ENCODE assay signal across 8 cellular contexts in genomic region chr1:231240883-231241735, GRCh38. TPM values are rescaled to one million over a fixed set of nuclear protein-coding genes. Genes with fewer than 3 reads are reported as not detected.
DNase-seq lines count a peak whose midpoint lies in the region; ATAC-seq, FAIRE-seq and TF ChIP-seq lines count a peak whose summit lies in the region.

Gene GNPAT, plus strand, starts transcription at chr1:231241212. Its CDS starts 167 bp downstream, at chr1:231241379.

- peak within 1 kb of the TSS; percentile 86 for H3K27ac Mint-ChIP-seq in astrocyte (ENCODE audit: unreplicated experiment)

- no peak for FAIRE-seq in astrocyte (lab: Jason Lieb, UNC)

- H3K9me3 Mint-ChIP-seq in astrocyte (ENCODE audit: unreplicated experiment) = no peaks in the 10 kb centered on the region

- peaks cover 19% of the 10 kb centered on the region for H3K4me1 Mint-ChIP-seq in astrocyte (ENCODE audit: low read depth, unreplicated experiment)

- ATAC-seq in GM18499 (IDR thresholded peaks at IDR 0.05; ENCODE audit: insufficient read depth, unreplicated experiment) (peak; percentile 59), HG02870 (IDR thresholded peaks at IDR 0.05; ENCODE audit: unreplicated experiment) (peak; percentile 86), aorta (ENCODE audit: low FRiP score) (peak; percentile 99)

- H3K4me1 ChIP-seq in astrocyte (ENCODE audit: insufficient read depth, low read length) (peaks cover 8% of the 10 kb centered on the region), aorta (ENCODE audit: control insufficient read depth in 1 of 2, insufficient read depth in 2 of 2, low read length in 2 of 2) (peaks cover 2 to 10% of the 10 kb centered on the region in 2 donors)

- peaks cover 67% of the 10 kb centered on the region for H3K79me2 ChIP-seq in astrocyte (ENCODE audit: insufficient read depth, low read length)

- DNase-seq in NCI-H1694 (lab: John Stamatoyannopoulos, UW) (peak; percentile 90), T-helper 22 cell (ENCODE audit: low read depth) (peak; percentile 80), astrocyte (ENCODE audit: low read depth) (peak; percentile 67), hepatic stellate cell (ENCODE audit: low spot score) (peak; percentile 96), renal cortical epithelial cell (ENCODE audit: low read depth) (peak; percentile 56), aorta (peak; percentile 91 to 97)

- peak within 1 kb of the TSS; percentile 93 for H3K9ac ChIP-seq in astrocyte (ENCODE audit: low read length)

- H3K36me3 ChIP-seq in astrocyte (ENCODE audit: insufficient read depth, low read length) (peaks cover 12% of the 10 kb centered on the region), aorta (ENCODE audit: control insufficient read depth in 1 of 2, insufficient read depth in 2 of 2, low read length in 1 of 2) (peaks cover 3 to 4% of the 10 kb centered on the region in 2 donors)

- 0% methylated on average over 50 to 51 of the region's 51 CpGs for WGBS in aorta, 2 donors

- H3K27me3 ChIP-seq in astrocyte (ENCODE audit: insufficient read depth, low read length) (no peaks in the 10 kb centered on the region), aorta (ENCODE audit: control insufficient read depth in 1 of 2, insufficient read depth in 2 of 2, low read length in 1 of 2) (no peaks in the 10 kb centered on the region)

- H3K4me3 Mint-ChIP-seq in astrocyte (ENCODE audit: unreplicated experiment) = peak within 1 kb of the TSS; percentile 99

- no peaks in the 10 kb centered on the region for H3K27me3 Mint-ChIP-seq in astrocyte (ENCODE audit: low read depth, unreplicated experiment)

- no peak for TF ChIP-seq CTCF in astrocyte (IDR thresholded peaks at IDR 0.05; ENCODE audit: insufficient read depth, low read depth, low read length)

- peak within 1 kb of the TSS; percentile 97 for H2AFZ ChIP-seq in astrocyte (ENCODE audit: low read depth, low read length)

- peak within 1 kb of the TSS; percentile 96 for H3K4me3 ChIP-seq in astrocyte (ENCODE audit: insufficient read depth, low read depth, low read length)
- peak within 1 kb of the TSS; percentile 75 to 98 for H3K4me3 ChIP-seq in aorta (ENCODE audit: low read length in 2 of 2)

- H3K9me3 ChIP-seq in astrocyte (ENCODE audit: insufficient read depth, low read depth, low read length) (no peaks in the 10 kb centered on the region), aorta (ENCODE audit: control insufficient read depth, low read length) (no peaks in the 10 kb centered on the region)

- H4K20me1 ChIP-seq in astrocyte (ENCODE audit: insufficient read depth, low read length) = peaks cover 30% of the 10 kb centered on the region

- intact Hi-C loops in aorta (cut with DNase I) = loop anchor here in 1 of 2 donors (1.0 to 5.0 kb wide), 2 partner anchors 97 to 286 kb away; partner anchors contain the start of genes SPRTN and TSNAX

- H3K27ac ChIP-seq in astrocyte (ENCODE audit: low read depth, low read length) (peak within 1 kb of the TSS; percentile 81), aorta (ENCODE audit: low read depth in 1 of 2, low read length in 2 of 2) (peak within 1 kb of the TSS in 1 of 2 donors; percentile 49)

- peak within 1 kb of the TSS; percentile 93 for H3K4me2 ChIP-seq in astrocyte (ENCODE audit: low read length)

- H3K36me3 Mint-ChIP-seq in astrocyte (ENCODE audit: low read depth, unreplicated experiment) = peaks cover 11% of the 10 kb centered on the region

RNA-seq across cellular contexts. Expression of gene GNPAT, which starts in this region (rescaled TPM):
- 32.5 and 34.9 TPM in 2 replicates for total RNA-seq in astrocyte
- 51.7 and 60.3 TPM in 2 replicates for total RNA-seq in renal cortical epithelial cell
- total RNA-seq in aorta = 10 to 100 TPM; 33.5 to 36.6 TPM
- polyA plus RNA-seq in aorta = 10 to 100 TPM; 29.9 to 36.1 TPM
